ENCODE assay signal across 1 cellular context in genomic region chr12:133037207-133038005, GRCh38.
A peak's percentile ranks its signal among the peaks of the same experiment; 100 is the strongest.
TF ChIP-seq lines count a peak whose summit lies in the region.

Gene ZNF84, plus strand, starts transcription at chr12:133037509. Its CDS starts 3,959 bp downstream, at chr12:133041468.

TF ChIP-seq in HepG2, 621 proteins besides CTCF, POLR2A, EP300 and RAD21 (continued from another document and continues in another):
- TF ChIP-seq E2F1 (CRISPR knock-in tag; IDR thresholded peaks at IDR 0.05), result 0 out of 2 replicates have a peak, but pooled peaks have one; percentile 60
- TF ChIP-seq PAWR (CRISPR knock-in tag; IDR thresholded peaks at IDR 0.05; ENCODE audit: borderline replicate concordance), result 0 out of 2 replicates have a peak, but pooled peaks have one; percentile 41
- TF ChIP-seq DRAP1 (CRISPR knock-in tag; IDR thresholded peaks at IDR 0.05), result peak; percentile 68; the same call in 1 of the 2 replicates
- TF ChIP-seq ZNF704 (CRISPR knock-in tag; IDR thresholded peaks at IDR 0.05; ENCODE audit: borderline replicate concordance), result peak; percentile 96; the same call in 1 of the 2 replicates
- 0 out of 2 replicates have a peak, but pooled peaks have one; percentile 56 for TF ChIP-seq ZFP37 (CRISPR knock-in tag; IDR thresholded peaks at IDR 0.05; ENCODE audit: borderline replicate concordance)
- peak; percentile 43; the same call in 1 of the 2 replicates for TF ChIP-seq FOSL2 (CRISPR knock-in tag; IDR thresholded peaks at IDR 0.05)
- TF ChIP-seq ZBTB44 (CRISPR knock-in tag; IDR thresholded peaks at IDR 0.05), result no peak
- TF ChIP-seq FUBP1 (CRISPR knock-in tag; IDR thresholded peaks at IDR 0.05; ENCODE audit: borderline replicate concordance), result no peak
- no peak for TF ChIP-seq MEIS2 (CRISPR knock-in tag; IDR thresholded peaks at IDR 0.05)
- TF ChIP-seq MYNN (CRISPR knock-in tag; IDR thresholded peaks at IDR 0.05; ENCODE audit: low read depth), result no peak
- TF ChIP-seq ELK4 (CRISPR knock-in tag; IDR thresholded peaks at IDR 0.05; ENCODE audit: borderline replicate concordance), result no peak
- TF ChIP-seq HOMEZ (CRISPR knock-in tag; IDR thresholded peaks at IDR 0.05; ENCODE audit: low read depth), result peak; percentile 29; the same call in 1 of the 2 replicates
- TF ChIP-seq ZNF770 (CRISPR knock-in tag; IDR thresholded peaks at IDR 0.05), result peak; percentile 66; the same call in 1 of the 2 replicates
- TF ChIP-seq ZNF687 (CRISPR knock-in tag; IDR thresholded peaks at IDR 0.05), result peak; percentile 94
- TF ChIP-seq ETS1 (CRISPR knock-in tag; IDR thresholded peaks at IDR 0.05), result no peak; the same call in 1 of the 2 replicates
- 0 out of 2 replicates have a peak, but pooled peaks have one; percentile 64 for TF ChIP-seq ZNF737 (CRISPR knock-in tag; IDR thresholded peaks at IDR 0.05; ENCODE audit: borderline replicate concordance)
- no peak for TF ChIP-seq DPF2 (CRISPR knock-in tag; IDR thresholded peaks at IDR 0.05; ENCODE audit: borderline replicate concordance, low read depth)
- TF ChIP-seq TAF1 (CRISPR knock-in tag; IDR thresholded peaks at IDR 0.05), result peak; percentile 63
- TF ChIP-seq ZNF512B (CRISPR knock-in tag; IDR thresholded peaks at IDR 0.05; ENCODE audit: borderline replicate concordance), result no peak
- TF ChIP-seq TCF7 (IDR thresholded peaks at IDR 0.05; ENCODE audit: low read depth), result no peak
- peak; percentile 48 for TF ChIP-seq KDM2A (CRISPR knock-in tag; IDR thresholded peaks at IDR 0.05; ENCODE audit: borderline replicate concordance, low read depth)
- peak; percentile 88 for TF ChIP-seq ELF3 (CRISPR knock-in tag; IDR thresholded peaks at IDR 0.05)
- peak; percentile 52 for TF ChIP-seq PHF21A (CRISPR knock-in tag; IDR thresholded peaks at IDR 0.05)
- TF ChIP-seq ERF (CRISPR knock-in tag; IDR thresholded peaks at IDR 0.05), result peak; percentile 88
- TF ChIP-seq ZNF775 (CRISPR knock-in tag; IDR thresholded peaks at IDR 0.05; ENCODE audit: borderline replicate concordance), result no peak
- peak; percentile 88 for TF ChIP-seq ZNF574 (CRISPR knock-in tag; IDR thresholded peaks at IDR 0.05)
- no peak for TF ChIP-seq SIX1 (CRISPR knock-in tag; IDR thresholded peaks at IDR 0.05; ENCODE audit: borderline replicate concordance)
- TF ChIP-seq SALL2 (CRISPR knock-in tag; IDR thresholded peaks at IDR 0.05), result peak; percentile 79; the same call in 1 of the 2 replicates
- TF ChIP-seq HOXA7 (CRISPR knock-in tag; IDR thresholded peaks at IDR 0.05), result no peak
- TF ChIP-seq MIXL1 (CRISPR knock-in tag; IDR thresholded peaks at IDR 0.05), result 0 out of 2 replicates have a peak, but pooled peaks have one; percentile 20
